ENCODE assay signal across 11 cellular contexts in genomic region chr5:143397302-143398052, GRCh38. TPM values are rescaled to one million over a fixed set of nuclear protein-coding genes. Genes with fewer than 3 reads are reported as not detected.
DNase-seq lines count a peak whose midpoint lies in the region; ATAC-seq, FAIRE-seq and TF ChIP-seq lines count a peak whose summit lies in the region.
"Had no signal": no experiment of that assay in that cellular context is flagged by ENCODE, and none has a peak within 500 bp of the region (broad histone marks: within the 10 kb centered on the region; RNA-seq: fewer than 3 reads in every experiment).

No MANE protein-coding gene starts in this region.

- POLR2A ChIA-PET in AG04450 (lab: Yijun Ruan, JAX) = no interaction called here

- no peak for FAIRE-seq in HTR-8/SVneo (lab: Jason Lieb, UNC)
- FAIRE-seq: G401.6 had no signal

- H3K56ac ChIP-seq in H9 (ENCODE audit: insufficient read length, low read depth, low read length) = no peak overlapping the region

- no peak for TF ChIP-seq CTCF in AG04450 (IDR thresholded peaks at IDR 0.05; ENCODE audit: low read depth, low read length)
- no peak for TF ChIP-seq CTCF in H9 (conservative IDR thresholded peaks at IDR 0.05)
- TF ChIP-seq CTCF in astrocyte of the spinal cord (IDR thresholded peaks at IDR 0.05; ENCODE audit: low read depth, low read length) = no peak

- H3K18ac ChIP-seq in H9 (ENCODE audit: insufficient read length, low read depth, low read length) (no peak overlapping the region), mesenchymal stem cell (ENCODE audit: low read depth in 1 of 2, low read length in 2 of 2) (no peak overlapping the region)

- peaks cover 80 to 83% of the 10 kb centered on the region in 2 experiments for H3K4me1 Mint-ChIP-seq in H9

- H2AK5ac ChIP-seq in H9 (ENCODE audit: insufficient read length, low read length) = no peak overlapping the region
- no peak overlapping the region for H2AK5ac ChIP-seq in mesenchymal stem cell (ENCODE audit: low read length, severe bottlenecking)

- no peak overlapping the region for H3K9ac ChIP-seq in H9 (ENCODE audit: extremely low read depth, insufficient read length, low read length)
- peak overlapping the region; percentile 95 for H3K9ac ChIP-seq in mesenchymal stem cell (ENCODE audit: low read length)

- peaks cover 21% of the 10 kb centered on the region for H3K27me3 Mint-ChIP-seq in H9 (ENCODE audit: low read depth)

- peaks cover 8% of the 10 kb centered on the region for H3K4me1 ChIP-seq in H9 (ENCODE audit: insufficient read depth, low read length)
- peaks cover 2% of the 10 kb centered on the region for H3K4me1 ChIP-seq in mesenchymal stem cell (ENCODE audit: control insufficient read depth, insufficient read depth, low read depth, low read length)

- H2BK12ac ChIP-seq in H9 (ENCODE audit: insufficient read length, low read depth, low read length) = no peak overlapping the region
- no peak overlapping the region for H2BK12ac ChIP-seq in mesenchymal stem cell (ENCODE audit: low read length in 2 of 2)

- H3T11ph ChIP-seq in H9 (ENCODE audit: low read length) = no peak overlapping the region

- H3K4me3 ChIP-seq in AG04450 (ENCODE audit: low read depth, low read length) = peak overlapping the region; percentile 70
- H3K4me3 ChIP-seq in astrocyte of the spinal cord (ENCODE audit: low read depth, low read length) = peak overlapping the region; percentile 21
- H3K4me3 ChIP-seq in mesenchymal stem cell (ENCODE audit: insufficient read depth in 1 of 2, low read depth in 1 of 2, low read length in 2 of 2) = peak overlapping the region in 1 of 2 experiments; percentile 89

- H3K14ac ChIP-seq in H9 (ENCODE audit: insufficient read depth, low read length) = no peak overlapping the region
- no peak overlapping the region for H3K14ac ChIP-seq in mesenchymal stem cell (ENCODE audit: low read length in 2 of 2)

- no peak overlapping the region for H3K27ac ChIP-seq in AG04450 (ENCODE audit: low read depth, low read length)
- H3K27ac ChIP-seq in H9 (ENCODE audit: insufficient read length, low read depth, low read length) = no peak overlapping the region
- no peak overlapping the region for H3K27ac ChIP-seq in mesenchymal stem cell (ENCODE audit: low read length, poor library complexity, severe bottlenecking)

- H3K4ac ChIP-seq in H9 (ENCODE audit: low read depth, low read length) = no peak overlapping the region
- no peak overlapping the region for H3K4ac ChIP-seq in mesenchymal stem cell (ENCODE audit: low read depth in 1 of 2, low read length in 2 of 2)

- H3K36me3 ChIP-seq in mesenchymal stem cell (ENCODE audit: control insufficient read depth in 1 of 2, insufficient read depth in 2 of 2, low read depth in 1 of 2, low read length in 2 of 2) = peaks cover 0 to 18% of the 10 kb centered on the region in 2 experiments

- H4K8ac ChIP-seq in H9 (replicated peaks; ENCODE audit: insufficient read length, low read depth, low read length) (no peak overlapping the region), mesenchymal stem cell (ENCODE audit: low read length) (no peak overlapping the region)

- H2BK5ac ChIP-seq in H9 (ENCODE audit: insufficient read length, low read length) = no peak overlapping the region
- H2BK5ac ChIP-seq in mesenchymal stem cell (ENCODE audit: low read depth, low read length, poor library complexity, severe bottlenecking) = no peak overlapping the region

- H3K79me1 ChIP-seq in H9 (ENCODE audit: insufficient read depth, low read depth, low read length, poor library complexity, severe bottlenecking) (no peaks in the 10 kb centered on the region), mesenchymal stem cell (replicated peaks; ENCODE audit: low read length, poor library complexity, severe bottlenecking) (peaks cover 4% of the 10 kb centered on the region)

- in situ Hi-C loops in astrocyte of the spinal cord (cut with HindIII; ENCODE audit: low sequenced_read_pairs) = no loop called here

- H4K91ac ChIP-seq in H9 (ENCODE audit: insufficient read length, low read depth, low read length) (no peak overlapping the region), mesenchymal stem cell (ENCODE audit: low read length) (no peak overlapping the region)

- H3K9me3 Mint-ChIP-seq in H9 = no peaks in the 10 kb centered on the region

- peak overlapping the region in 2 of 3 experiments; percentile 87 to 93; a peak in 4 of 7 replicates for H3K27ac Mint-ChIP-seq in H9

- H4K5ac ChIP-seq in H9 (ENCODE audit: insufficient read length, low read depth, low read length) = no peak overlapping the region

- H4K20me1 ChIP-seq in H9 (ENCODE audit: control insufficient read depth, insufficient read depth, insufficient read length) = no peaks in the 10 kb centered on the region

- H3K27me3 ChIP-seq in AG04450 (ENCODE audit: control insufficient read depth, insufficient read depth, low read length) (no peaks in the 10 kb centered on the region), H9 (ENCODE audit: insufficient read depth, low read length) (peaks cover 10% of the 10 kb centered on the region; the same call in 1 of the 2 replicates), mesenchymal stem cell (ENCODE audit: control insufficient read depth in 1 of 2, insufficient read depth in 1 of 2, low read length in 2 of 2) (no peaks in the 10 kb centered on the region)

- no peak overlapping the region for H3K4me2 ChIP-seq in H9 (ENCODE audit: insufficient read depth, insufficient read length, low read length)
- no peak overlapping the region for H3K4me2 ChIP-seq in mesenchymal stem cell (ENCODE audit: low read length, poor library complexity, severe bottlenecking)

- H2BK20ac ChIP-seq in H9 (ENCODE audit: low read depth, low read length, poor library complexity, severe bottlenecking) = no peak overlapping the region

- H3K9me3 ChIP-seq in AG04450 (ENCODE audit: control insufficient read depth, insufficient read depth, low read length) (no peaks in the 10 kb centered on the region), H9 (ENCODE audit: control insufficient read depth, low read depth, low read length) (no peaks in the 10 kb centered on the region), mesenchymal stem cell (ENCODE audit: control insufficient read depth, low read length) (no peaks in the 10 kb centered on the region)

- CTCF ChIA-PET in AG04450 (lab: Charles Lee) = interaction anchor here (0.6 to 1.6 kb wide), 4 partner anchors 239 to 476 kb away, joined by 3 to 7 read pairs (median 3); no protein-coding TSS in a partner anchor

- peaks cover 6% of the 10 kb centered on the region for H3K23me2 ChIP-seq in H9 (ENCODE audit: insufficient read length, low read depth, low read length, poor library complexity, severe bottlenecking)

- H2AFZ ChIP-seq in H9 (ENCODE audit: low read length) (no peak overlapping the region), mesenchymal stem cell (ENCODE audit: low read depth, low read length) (no peak overlapping the region)

- H2BK15ac ChIP-seq in H9 (ENCODE audit: low read depth, low read length) (no peak overlapping the region), mesenchymal stem cell (ENCODE audit: low read depth, poor library complexity, severe bottlenecking) (no peak overlapping the region)

- no peaks in the 10 kb centered on the region for H3K79me2 ChIP-seq in H9 (ENCODE audit: insufficient read depth, low read length)

- no peak overlapping the region for H2BK120ac ChIP-seq in H9 (ENCODE audit: low read depth, low read length, poor library complexity, severe bottlenecking)
- H2BK120ac ChIP-seq in mesenchymal stem cell (ENCODE audit: low read depth, low read length) = no peak overlapping the region

- DNase-seq in AG04450 (ENCODE audit: low read depth, low spot score) = no peak
- no peak for DNase-seq in H9
- DNase-seq in astrocyte of the spinal cord (ENCODE audit: low read depth, low spot score) = peak; percentile 45
- no peak for DNase-seq in mesenchymal stem cell
- DNase-seq in HTR-8/SVneo (ENCODE audit: insufficient read length, low spot score) = no peak
- no peak for DNase-seq in SW 1271 (lab: John Stamatoyannopoulos, UW)
- no peak for DNase-seq in NCI-H526 treated with DMSO at 0.1 percent for 48 hours (lab: John Stamatoyannopoulos, UW)
- DNase-seq: HCEC 1CT, NCI-H1048 had no signal

- no peak for ATAC-seq in HG02885 (IDR thresholded peaks at IDR 0.05; ENCODE audit: poor library complexity, unreplicated experiment)

- H3K36me3 Mint-ChIP-seq in H9 (ENCODE audit: insufficient read depth in 1 of 3, low read depth in 3 of 3) = peaks cover 0 to 12% (median 0%) of the 10 kb centered on the region in 3 experiments; a peak in 2 of 7 replicates

- whole genome bisulfite sequencing in H9 (ENCODE audit: extremely low coverage, insufficient read length, low lambda C conversion rate) = no CpG with 5 or more reads among the region's 2 CpGs
- no CpG with 5 or more reads among the region's 2 CpGs for WGBS in mesenchymal stem cell

- peak overlapping the region; percentile 34 to 74 for H3K4me3 Mint-ChIP-seq in H9

- H3K23ac ChIP-seq in H9 (ENCODE audit: insufficient read length, low read depth, low read length) = no peak overlapping the region
- no peak overlapping the region for H3K23ac ChIP-seq in mesenchymal stem cell (ENCODE audit: low read length in 2 of 2)

RNA-seq across cellular contexts. Expression of gene NR3C1, which starts 6.0 kb away (rescaled TPM):
- 34.7 and 44.1 TPM in 2 replicates for polyA plus RNA-seq in AG04450 (2011; rRNA removed)
- 43.3 and 66.9 TPM in 2 replicates for polyA minus RNA-seq in AG04450 (2011; rRNA and poly(A)+ RNA removed)
- total RNA-seq in H9 (2021) = 26.5 and 31.4 TPM in 2 replicates
- 24.7 TPM for polyA plus RNA-seq in mesenchymal stem cell (2013, experiment 1 of 2)
- polyA plus RNA-seq in mesenchymal stem cell (2013, experiment 2 of 2) = 24.3 TPM
